Comparison of ENCODE assay signal across 16 cellular contexts in the genomic region with DNA sequence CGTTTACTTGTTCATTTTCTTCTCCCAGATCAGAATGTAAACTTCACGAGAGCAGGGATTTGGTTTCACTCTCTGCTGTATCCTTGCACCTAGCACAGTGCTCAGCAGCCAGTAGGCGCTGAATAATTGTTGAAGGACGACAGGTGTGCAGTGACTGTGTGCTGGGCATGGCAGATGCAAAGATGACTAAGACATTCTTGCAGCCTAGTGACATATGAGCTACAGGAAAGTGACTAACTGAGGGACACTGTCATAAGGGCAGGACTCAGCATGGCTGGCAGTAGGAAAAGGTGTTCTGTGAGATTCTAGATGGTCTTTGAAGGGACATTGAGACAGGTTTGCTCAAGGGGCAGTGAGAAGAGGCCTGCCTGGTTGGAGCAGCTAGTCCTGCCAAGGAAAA. TPM values are rescaled to one million over a fixed set of nuclear protein-coding genes. Genes with fewer than 3 reads are reported as not detected.
DNase-seq lines count a peak whose midpoint lies in the region; ATAC-seq and TF ChIP-seq lines count a peak whose summit lies in the region.
"Had no signal": no experiment of that assay in that cellular context is flagged by ENCODE, and none has a peak within 500 bp of the region (broad histone marks: within the 10 kb centered on the region; RNA-seq: fewer than 3 reads in every experiment).

No MANE protein-coding gene starts in this region.

- no peaks in the 10 kb centered on the region for H3K4me1 ChIP-seq in hepatocyte (ENCODE audit: insufficient read depth)

- H3K79me2 ChIP-seq in hepatocyte = peaks cover 14% of the 10 kb centered on the region

- no peaks in the 10 kb centered on the region for H3K9me3 Mint-ChIP-seq in activated naive CD4-positive, alpha-beta T cell treated with anti-CD3 and anti-CD28 coated beads, Interleukin-2, amount 50 U/mL, for 24 hours
- no peaks in the 10 kb centered on the region for H3K9me3 Mint-ChIP-seq in activated naive CD4-positive, alpha-beta T cell treated with anti-CD3 and anti-CD28 coated beads, Interleukin-2, amount 10 ng/mL, durations not matched to agents 7 days and 5 days
- no peaks in the 10 kb centered on the region for H3K9me3 Mint-ChIP-seq in type B pancreatic cell
- H3K9me3 Mint-ChIP-seq: IgD-negative memory B cell had no signal

- H3K27ac Mint-ChIP-seq in activated naive CD4-positive, alpha-beta T cell treated with anti-CD3 and anti-CD28 coated beads, Interleukin-2, amount 50 U/mL, for 24 hours = peak overlapping the region; percentile 8
- no peak overlapping the region for H3K27ac Mint-ChIP-seq in activated naive CD4-positive, alpha-beta T cell treated with anti-CD3 and anti-CD28 coated beads, Interleukin-2, amount 10 ng/mL, durations not matched to agents 7 days and 5 days
- H3K27ac Mint-ChIP-seq in type B pancreatic cell = peak overlapping the region; percentile 69

- no peak overlapping the region for H3K4me2 ChIP-seq in hepatocyte
- H3K4me2 ChIP-seq: BLaER1 had no signal

- H3K9me3 ChIP-seq in hepatocyte (ENCODE audit: low read depth) = no peaks in the 10 kb centered on the region
- H3K9me3 ChIP-seq: BLaER1, heart right ventricle, SJSA1, thoracic aorta had no signal

- no peak for ATAC-seq in GM21529 (IDR thresholded peaks at IDR 0.05; ENCODE audit: unreplicated experiment)
- ATAC-seq: heart right ventricle had no signal

- no peaks in the 10 kb centered on the region for H3K9me2 ChIP-seq in hepatocyte (replicated peaks; ENCODE audit: insufficient read depth)

- H3K4me3 ChIP-seq in hepatocyte = no peak overlapping the region
- H3K4me3 ChIP-seq: BLaER1, coronary artery, heart right ventricle, lung, SJSA1, thoracic aorta had no signal

- no peak overlapping the region for H3K27ac ChIP-seq in hepatocyte
- H3K27ac ChIP-seq: BLaER1, coronary artery, SJSA1, thoracic aorta had no signal

- peaks cover under 1% of the 10 kb centered on the region for H4K20me1 ChIP-seq in hepatocyte (ENCODE audit: insufficient read depth, poor library complexity, severe bottlenecking)

- H3K36me3 ChIP-seq in hepatocyte (replicated peaks; ENCODE audit: insufficient read depth, low read depth) = no peaks in the 10 kb centered on the region
- H3K36me3 ChIP-seq: BLaER1, heart right ventricle, thoracic aorta had no signal

- no peak for DNase-seq in activated naive CD4-positive, alpha-beta T cell treated with anti-CD3 and anti-CD28 coated beads, Interleukin-2, amount 10 ng/mL, durations not matched to agents 7 days and 5 days
- DNase-seq in RPMI7951 (ENCODE audit: low read depth) (peak; percentile 24), hepatocyte (ENCODE audit: low spot score) (peak; percentile 18), type B pancreatic cell (ENCODE audit: extremely low spot score, unreplicated experiment) (no peak), GDM1 (lab: John Stamatoyannopoulos, UW) (no peak), Ammon's horn (ENCODE audit: low spot score) (no peak)
- DNase-seq: heart right ventricle, posterior cingulate gyrus had no signal

- H3K4me3 Mint-ChIP-seq in activated naive CD4-positive, alpha-beta T cell treated with anti-CD3 and anti-CD28 coated beads, Interleukin-2, amount 50 U/mL, for 24 hours = no peak overlapping the region
- H3K4me3 Mint-ChIP-seq in activated naive CD4-positive, alpha-beta T cell treated with anti-CD3 and anti-CD28 coated beads, Interleukin-2, amount 10 ng/mL, durations not matched to agents 7 days and 5 days = no peak overlapping the region
- H3K4me3 Mint-ChIP-seq in type B pancreatic cell = peak overlapping the region; percentile 1

- CTCF ChIA-PET in activated naive CD4-positive, alpha-beta T cell treated with anti-CD3 and anti-CD28 coated beads, Interleukin-2, amount 10 ng/mL, durations not matched to agents 7 days and 5 days (lab: Charles Lee) = interaction anchor here (1.4 kb wide), 1 partner anchor 128 kb away, joined by 4 read pairs; no protein-coding TSS in a partner anchor

- H3K27me3 Mint-ChIP-seq in activated naive CD4-positive, alpha-beta T cell treated with anti-CD3 and anti-CD28 coated beads, Interleukin-2, amount 50 U/mL, for 24 hours = no peaks in the 10 kb centered on the region
- H3K27me3 Mint-ChIP-seq in activated naive CD4-positive, alpha-beta T cell treated with anti-CD3 and anti-CD28 coated beads, Interleukin-2, amount 10 ng/mL, durations not matched to agents 7 days and 5 days = peaks cover 35% of the 10 kb centered on the region
- no peaks in the 10 kb centered on the region for H3K27me3 Mint-ChIP-seq in type B pancreatic cell
- H3K27me3 Mint-ChIP-seq: IgD-negative memory B cell had no signal

- H3K36me3 Mint-ChIP-seq in activated naive CD4-positive, alpha-beta T cell treated with anti-CD3 and anti-CD28 coated beads, Interleukin-2, amount 50 U/mL, for 24 hours = no peaks in the 10 kb centered on the region
- H3K36me3 Mint-ChIP-seq in activated naive CD4-positive, alpha-beta T cell treated with anti-CD3 and anti-CD28 coated beads, Interleukin-2, amount 10 ng/mL, durations not matched to agents 7 days and 5 days = no peaks in the 10 kb centered on the region
- no peaks in the 10 kb centered on the region for H3K36me3 Mint-ChIP-seq in type B pancreatic cell
- H3K36me3 Mint-ChIP-seq: IgD-negative memory B cell had no signal

- no peak overlapping the region for H2AFZ ChIP-seq in hepatocyte

- no peaks in the 10 kb centered on the region for H3K27me3 ChIP-seq in hepatocyte
- H3K27me3 ChIP-seq: BLaER1, heart right ventricle, SJSA1 had no signal

- TF ChIP-seq CTCF in hepatocyte (IDR thresholded peaks at IDR 0.05; ENCODE audit: poor library complexity) = no peak
- TF ChIP-seq CTCF in type B pancreatic cell (conservative IDR thresholded peaks at IDR 0.05) = no peak

- peaks cover 21% of the 10 kb centered on the region for H3K4me1 Mint-ChIP-seq in activated naive CD4-positive, alpha-beta T cell treated with anti-CD3 and anti-CD28 coated beads, Interleukin-2, amount 50 U/mL, for 24 hours
- H3K4me1 Mint-ChIP-seq in activated naive CD4-positive, alpha-beta T cell treated with anti-CD3 and anti-CD28 coated beads, Interleukin-2, amount 10 ng/mL, durations not matched to agents 7 days and 5 days = peaks cover 9% of the 10 kb centered on the region
- peaks cover 5% of the 10 kb centered on the region for H3K4me1 Mint-ChIP-seq in type B pancreatic cell (ENCODE audit: unreplicated experiment)

- 78% methylated on average over 4 of the region's 4 CpGs for WGBS in hepatocyte (ENCODE audit: low lambda C conversion rate, missing lambda C conversion rate)

RNA-seq across cellular contexts. Expression of a gene that starts 4.0 kb away (rescaled TPM):
- total RNA-seq in RPMI7951 (2014; rRNA removed; shearing (Covaris generic)) = 25.5 and 30.5 TPM in 2 replicates
- total RNA-seq in hepatocyte = 41.8 and 42.5 TPM in 2 replicates
- polyA plus RNA-seq in hepatocyte = 12.0 and 12.9 TPM in 2 replicates
- total RNA-seq in type B pancreatic cell (ENCODE audit: low replicate concordance) = 47.9 and 49.7 TPM in 2 replicates

Comparison
In these comparisons a context has a peak if more than half of its experiments do, and no peak if none do; other contexts are left out.
1. DNase-seq: peak in RPMI7951 (single experiment) and hepatocyte (single experiment); none in activated naive CD4-positive, alpha-beta T cell treated with anti-CD3 and anti-CD28 coated beads, Interleukin-2, amount 10 ng/mL, durations not matched to agents 7 days and 5 days (single experiment), type B pancreatic cell (single experiment), GDM1 (single experiment) and Ammon's horn (single experiment).